1 cellular context compared by ENCODE assay signal in genomic region chr11:75241036-75241905, GRCh38.
TF ChIP-seq lines count a peak whose summit lies in the region.

No MANE protein-coding gene starts in this region.

TF ChIP-seq in HepG2, 621 proteins besides CTCF, POLR2A, EP300 and RAD21 (continued from another document and continues in another):
- TF ChIP-seq, protein P1, sequence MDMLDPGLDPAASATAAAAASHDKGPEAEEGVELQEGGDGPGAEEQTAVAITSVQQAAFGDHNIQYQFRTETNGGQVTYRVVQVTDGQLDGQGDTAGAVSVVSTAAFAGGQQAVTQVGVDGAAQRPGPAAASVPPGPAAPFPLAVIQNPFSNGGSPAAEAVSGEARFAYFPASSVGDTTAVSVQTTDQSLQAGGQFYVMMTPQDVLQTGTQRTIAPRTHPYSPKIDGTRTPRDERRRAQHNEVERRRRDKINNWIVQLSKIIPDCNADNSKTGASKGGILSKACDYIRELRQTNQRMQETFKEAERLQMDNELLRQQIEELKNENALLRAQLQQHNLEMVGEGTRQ (IDR thresholded peaks at IDR 0.05; ENCODE audit: low read depth, low read length), result no peak
- TF ChIP-seq, protein P1 (CRISPR knock-in tag; IDR thresholded peaks at IDR 0.05; ENCODE audit: borderline replicate concordance), result no peak
- TF ChIP-seq, protein P2, sequence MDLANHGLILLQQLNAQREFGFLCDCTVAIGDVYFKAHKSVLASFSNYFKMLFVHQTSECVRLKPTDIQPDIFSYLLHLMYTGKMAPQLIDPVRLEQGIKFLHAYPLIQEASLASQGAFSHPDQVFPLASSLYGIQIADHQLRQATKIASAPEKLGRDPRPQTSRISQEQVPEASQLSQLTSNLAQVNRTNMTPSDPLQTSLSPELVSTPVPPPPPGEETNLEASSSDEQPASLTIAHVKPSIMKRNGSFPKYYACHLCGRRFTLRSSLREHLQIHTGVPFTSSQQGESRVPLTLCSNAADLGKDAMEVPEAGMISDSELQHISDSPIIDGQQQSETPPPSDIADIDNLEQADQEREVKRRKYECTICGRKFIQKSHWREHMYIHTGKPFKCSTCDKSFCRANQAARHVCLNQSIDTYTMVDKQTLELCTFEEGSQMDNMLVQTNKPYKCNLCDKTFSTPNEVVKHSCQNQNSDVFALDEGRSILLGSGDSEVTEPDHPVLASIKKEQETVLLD (CRISPR knock-in tag; IDR thresholded peaks at IDR 0.05; ENCODE audit: low read depth), result no peak
- TF ChIP-seq ZNF10 (CRISPR knock-in tag; IDR thresholded peaks at IDR 0.05; ENCODE audit: borderline replicate concordance, low read depth), result no peak
- TF ChIP-seq, protein P3, sequence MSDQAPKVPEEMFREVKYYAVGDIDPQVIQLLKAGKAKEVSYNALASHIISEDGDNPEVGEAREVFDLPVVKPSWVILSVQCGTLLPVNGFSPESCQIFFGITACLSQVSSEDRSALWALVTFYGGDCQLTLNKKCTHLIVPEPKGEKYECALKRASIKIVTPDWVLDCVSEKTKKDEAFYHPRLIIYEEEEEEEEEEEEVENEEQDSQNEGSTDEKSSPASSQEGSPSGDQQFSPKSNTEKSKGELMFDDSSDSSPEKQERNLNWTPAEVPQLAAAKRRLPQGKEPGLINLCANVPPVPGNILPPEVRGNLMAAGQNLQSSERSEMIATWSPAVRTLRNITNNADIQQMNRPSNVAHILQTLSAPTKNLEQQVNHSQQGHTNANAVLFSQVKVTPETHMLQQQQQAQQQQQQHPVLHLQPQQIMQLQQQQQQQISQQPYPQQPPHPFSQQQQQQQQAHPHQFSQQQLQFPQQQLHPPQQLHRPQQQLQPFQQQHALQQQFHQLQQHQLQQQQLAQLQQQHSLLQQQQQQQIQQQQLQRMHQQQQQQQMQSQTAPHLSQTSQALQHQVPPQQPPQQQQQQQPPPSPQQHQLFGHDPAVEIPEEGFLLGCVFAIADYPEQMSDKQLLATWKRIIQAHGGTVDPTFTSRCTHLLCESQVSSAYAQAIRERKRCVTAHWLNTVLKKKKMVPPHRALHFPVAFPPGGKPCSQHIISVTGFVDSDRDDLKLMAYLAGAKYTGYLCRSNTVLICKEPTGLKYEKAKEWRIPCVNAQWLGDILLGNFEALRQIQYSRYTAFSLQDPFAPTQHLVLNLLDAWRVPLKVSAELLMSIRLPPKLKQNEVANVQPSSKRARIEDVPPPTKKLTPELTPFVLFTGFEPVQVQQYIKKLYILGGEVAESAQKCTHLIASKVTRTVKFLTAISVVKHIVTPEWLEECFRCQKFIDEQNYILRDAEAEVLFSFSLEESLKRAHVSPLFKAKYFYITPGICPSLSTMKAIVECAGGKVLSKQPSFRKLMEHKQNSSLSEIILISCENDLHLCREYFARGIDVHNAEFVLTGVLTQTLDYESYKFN (CRISPR knock-in tag; conservative IDR thresholded peaks at IDR 0.05), result no peak
- no peak; the same call in 1 of the 2 replicates for TF ChIP-seq SUZ12 (IDR thresholded peaks at IDR 0.05; ENCODE audit: low read depth, low read length)
- TF ChIP-seq ZFP36L2 (CRISPR knock-in tag; IDR thresholded peaks at IDR 0.05), result no peak
- no peak for TF ChIP-seq PPARG (CRISPR knock-in tag; conservative IDR thresholded peaks at IDR 0.05)
- TF ChIP-seq, protein P4, sequence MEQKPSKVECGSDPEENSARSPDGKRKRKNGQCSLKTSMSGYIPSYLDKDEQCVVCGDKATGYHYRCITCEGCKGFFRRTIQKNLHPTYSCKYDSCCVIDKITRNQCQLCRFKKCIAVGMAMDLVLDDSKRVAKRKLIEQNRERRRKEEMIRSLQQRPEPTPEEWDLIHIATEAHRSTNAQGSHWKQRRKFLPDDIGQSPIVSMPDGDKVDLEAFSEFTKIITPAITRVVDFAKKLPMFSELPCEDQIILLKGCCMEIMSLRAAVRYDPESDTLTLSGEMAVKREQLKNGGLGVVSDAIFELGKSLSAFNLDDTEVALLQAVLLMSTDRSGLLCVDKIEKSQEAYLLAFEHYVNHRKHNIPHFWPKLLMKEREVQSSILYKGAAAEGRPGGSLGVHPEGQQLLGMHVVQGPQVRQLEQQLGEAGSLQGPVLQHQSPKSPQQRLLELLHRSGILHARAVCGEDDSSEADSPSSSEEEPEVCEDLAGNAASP (CRISPR knock-in tag; IDR thresholded peaks at IDR 0.05; ENCODE audit: borderline replicate concordance), result no peak
- TF ChIP-seq HIC2 (CRISPR knock-in tag; IDR thresholded peaks at IDR 0.05; ENCODE audit: low read depth), result no peak
- no peak for TF ChIP-seq ZNF256 (CRISPR knock-in tag; conservative IDR thresholded peaks at IDR 0.05)
- no peak for TF ChIP-seq ZNF792 (CRISPR knock-in tag; IDR thresholded peaks at IDR 0.05)
- TF ChIP-seq SMYD3 (CRISPR knock-in tag; IDR thresholded peaks at IDR 0.05), result no peak
- no peak for TF ChIP-seq CREM (IDR thresholded peaks at IDR 0.05)
- TF ChIP-seq CREM (CRISPR knock-in tag; IDR thresholded peaks at IDR 0.05), result no peak
- no peak for TF ChIP-seq FOXM1 (CRISPR knock-in tag; IDR thresholded peaks at IDR 0.05)
- no peak for TF ChIP-seq ZKSCAN8 (CRISPR knock-in tag; IDR thresholded peaks at IDR 0.05; ENCODE audit: borderline replicate concordance)
- no peak for TF ChIP-seq TMF1 (CRISPR knock-in tag; IDR thresholded peaks at IDR 0.05; ENCODE audit: low read depth)
- peak; percentile 45; the same call in 1 of the 2 replicates for TF ChIP-seq SALL1 (CRISPR knock-in tag; IDR thresholded peaks at IDR 0.05)
- no peak for TF ChIP-seq ZSCAN5A (CRISPR knock-in tag; IDR thresholded peaks at IDR 0.05; ENCODE audit: borderline replicate concordance)
- no peak for TF ChIP-seq ZFP36 (IDR thresholded peaks at IDR 0.05; ENCODE audit: borderline replicate concordance, low read depth, low read length, partially characterized antibody)
- no peak for TF ChIP-seq KLF12 (CRISPR knock-in tag; IDR thresholded peaks at IDR 0.05; ENCODE audit: borderline replicate concordance)
- no peak for TF ChIP-seq ZNF720 (CRISPR knock-in tag; IDR thresholded peaks at IDR 0.05)
- TF ChIP-seq KDM5A (IDR thresholded peaks at IDR 0.05; ENCODE audit: borderline replicate concordance, low read length), result no peak
- no peak for TF ChIP-seq PCBP1 (IDR thresholded peaks at IDR 0.05; ENCODE audit: borderline replicate concordance, low read depth, low read length)
- no peak; the same call in 1 of the 2 replicates for TF ChIP-seq PHF21A (CRISPR knock-in tag; IDR thresholded peaks at IDR 0.05)
- TF ChIP-seq HOXD1 (CRISPR knock-in tag; IDR thresholded peaks at IDR 0.05), result no peak
- no peak for TF ChIP-seq HNRNPUL1 (IDR thresholded peaks at IDR 0.05; ENCODE audit: low read depth, low read length)
- no peak for TF ChIP-seq ZNF484 (CRISPR knock-in tag; IDR thresholded peaks at IDR 0.05; ENCODE audit: borderline replicate concordance, low read depth)
- TF ChIP-seq ZNF557 (CRISPR knock-in tag; IDR thresholded peaks at IDR 0.05), result no peak
- TF ChIP-seq FOXP1 (IDR thresholded peaks at IDR 0.05), result no peak
- TF ChIP-seq FOXP1 (CRISPR knock-in tag; IDR thresholded peaks at IDR 0.05), result no peak
- TF ChIP-seq TP53 (CRISPR knock-in tag; conservative IDR thresholded peaks at IDR 0.05), result no peak
- TF ChIP-seq, protein P5, sequence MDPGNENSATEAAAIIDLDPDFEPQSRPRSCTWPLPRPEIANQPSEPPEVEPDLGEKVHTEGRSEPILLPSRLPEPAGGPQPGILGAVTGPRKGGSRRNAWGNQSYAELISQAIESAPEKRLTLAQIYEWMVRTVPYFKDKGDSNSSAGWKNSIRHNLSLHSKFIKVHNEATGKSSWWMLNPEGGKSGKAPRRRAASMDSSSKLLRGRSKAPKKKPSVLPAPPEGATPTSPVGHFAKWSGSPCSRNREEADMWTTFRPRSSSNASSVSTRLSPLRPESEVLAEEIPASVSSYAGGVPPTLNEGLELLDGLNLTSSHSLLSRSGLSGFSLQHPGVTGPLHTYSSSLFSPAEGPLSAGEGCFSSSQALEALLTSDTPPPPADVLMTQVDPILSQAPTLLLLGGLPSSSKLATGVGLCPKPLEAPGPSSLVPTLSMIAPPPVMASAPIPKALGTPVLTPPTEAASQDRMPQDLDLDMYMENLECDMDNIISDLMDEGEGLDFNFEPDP (CRISPR knock-in tag; conservative IDR thresholded peaks at IDR 0.05), result no peak
- no peak for TF ChIP-seq TRIM24 (CRISPR knock-in tag; IDR thresholded peaks at IDR 0.05)
- TF ChIP-seq ZNF281 (CRISPR knock-in tag; IDR thresholded peaks at IDR 0.05; ENCODE audit: borderline replicate concordance), result no peak
- TF ChIP-seq NR2C2 (CRISPR knock-in tag; IDR thresholded peaks at IDR 0.05; ENCODE audit: borderline replicate concordance), result no peak
- no peak for TF ChIP-seq NR2F2 (IDR thresholded peaks at IDR 0.05; ENCODE audit: borderline replicate concordance, low read depth)
- 0 out of 3 replicates have a peak, but pooled peaks have one; percentile 42 for TF ChIP-seq MXI1 (IDR thresholded peaks at IDR 0.05; ENCODE audit: borderline replicate concordance, low read depth, low read length)
- TF ChIP-seq CCAR2 (optimal IDR thresholded peaks at IDR 0.05; ENCODE audit: low read depth, low read length), result no peak
- TF ChIP-seq, protein P6, sequence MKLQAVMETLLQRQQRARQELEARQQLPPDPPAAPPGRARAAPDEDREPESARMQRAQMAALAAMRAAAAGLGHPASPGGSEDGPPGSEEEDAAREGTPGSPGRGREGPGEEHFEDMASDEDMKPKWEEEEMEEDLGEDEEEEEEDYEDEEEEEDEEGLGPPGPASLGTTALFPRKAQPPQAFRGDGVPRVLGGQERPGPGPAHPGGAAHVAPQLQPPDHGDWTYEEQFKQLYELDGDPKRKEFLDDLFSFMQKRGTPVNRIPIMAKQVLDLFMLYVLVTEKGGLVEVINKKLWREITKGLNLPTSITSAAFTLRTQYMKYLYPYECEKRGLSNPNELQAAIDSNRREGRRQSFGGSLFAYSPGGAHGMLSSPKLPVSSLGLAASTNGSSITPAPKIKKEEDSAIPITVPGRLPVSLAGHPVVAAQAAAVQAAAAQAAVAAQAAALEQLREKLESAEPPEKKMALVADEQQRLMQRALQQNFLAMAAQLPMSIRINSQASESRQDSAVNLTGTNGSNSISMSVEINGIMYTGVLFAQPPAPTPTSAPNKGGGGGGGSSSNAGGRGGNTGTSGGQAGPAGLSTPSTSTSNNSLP (IDR thresholded peaks at IDR 0.05; ENCODE audit: low read depth, low read length), result no peak
- no peak for TF ChIP-seq PATZ1 (CRISPR knock-in tag; IDR thresholded peaks at IDR 0.05)
